Comparison of ENCODE assay signal across 30 cellular contexts in genomic region chr13:70483599-70484276, GRCh38.
"Had no signal": no experiment of that assay in that cellular context is flagged by ENCODE, and none has a peak within 500 bp of the region (broad histone marks: within the 10 kb centered on the region; RNA-seq: fewer than 3 reads in every experiment).

No MANE protein-coding gene starts in this region.

- H3K4me3 Mint-ChIP-seq: activated B cell treated with CpG ODN at 0.5 μM for 24 hours; activated CD8-positive, alpha-beta T cell treated with anti-CD3 and anti-CD28 coated beads for 36 hours; activated naive CD8-positive, alpha-beta T cell; activated T-cell treated with anti-CD3 and anti-CD28 coated beads, Interleukin-2, amount 50 U/mL, for 4 hours; activated T-helper 17 cell treated with anti-CD3 and anti-CD28 coated beads, Interleukin-2, amount 50 U/mL, for 72 hours; central memory CD8-positive, alpha-beta T cell; dendritic cell treated with granulocyte-macrophage colony-stimulating factor and Interleukin-4, amounts not matched to agents 40 ng/mL and 50 ng/mL, for 4 days; effector memory CD8-positive, alpha-beta T cell had no signal

- H3K27ac Mint-ChIP-seq: activated B cell treated with CpG ODN at 0.5 μM for 24 hours; activated CD8-positive, alpha-beta T cell treated with anti-CD3 and anti-CD28 coated beads for 36 hours; activated naive CD8-positive, alpha-beta T cell; activated T-helper 17 cell treated with anti-CD3 and anti-CD28 coated beads, Interleukin-2, amount 50 U/mL, for 72 hours; dendritic cell treated with granulocyte-macrophage colony-stimulating factor and Interleukin-4, amounts not matched to agents 40 ng/mL and 50 ng/mL, for 4 days; effector memory CD8-positive, alpha-beta T cell had no signal

- H3K4me3 ChIP-seq: coronary artery, esophagus muscularis mucosa had no signal

- H3K27me3 ChIP-seq: brain microvascular endothelial cell, esophagus muscularis mucosa, foreskin keratinocyte had no signal

- H3K9me3 Mint-ChIP-seq: activated CD8-positive, alpha-beta T cell treated with anti-CD3 and anti-CD28 coated beads for 36 hours had no signal

- H3K4me1 Mint-ChIP-seq: activated B cell treated with CpG ODN at 0.5 μM for 24 hours; activated T-helper 17 cell treated with anti-CD3 and anti-CD28 coated beads, Interleukin-2, amount 50 U/mL, for 72 hours; central memory CD8-positive, alpha-beta T cell had no signal

- H3K36me3 ChIP-seq: brain microvascular endothelial cell, esophagus muscularis mucosa had no signal

- H3K27ac ChIP-seq: brain microvascular endothelial cell, coronary artery, esophagus muscularis mucosa, foreskin keratinocyte, VCaP had no signal

- FAIRE-seq: astrocyte, bronchial epithelial cell had no signal

- ATAC-seq: activated CD4-positive, CD25-positive, alpha-beta regulatory T cell treated with anti-CD3 and anti-CD28 coated beads, Interleukin-2, amount 50 U/mL, for 24 hours; activated CD8-positive, alpha-beta T cell treated with anti-CD3 and anti-CD28 coated beads for 36 hours; activated T-cell treated with anti-CD3 and anti-CD28 coated beads, Interleukin-2, amount 50 U/mL, for 4 hours; activated T-helper 17 cell treated with anti-CD3 and anti-CD28 coated beads, Interleukin-2, amount 50 U/mL, for 72 hours; effector memory CD8-positive, alpha-beta T cell; foreskin keratinocyte had no signal

- H3K36me3 Mint-ChIP-seq: activated naive CD8-positive, alpha-beta T cell had no signal

- H3K9me3 ChIP-seq: esophagus muscularis mucosa had no signal

- DNase-seq: activated B cell treated with CpG ODN at 0.5 μM for 24 hours; activated CD4-positive, alpha-beta T cell treated with anti-CD3 and anti-CD28 coated beads for 48 hours; activated CD4-positive, alpha-beta T cell treated with anti-CD3 and anti-CD28 coated beads, Interleukin-2, amount 50 U/mL, for 1 hour; activated CD4-positive, alpha-beta T cell treated with anti-CD3 and anti-CD28 coated beads, Interleukin-2, amount 50 U/mL, for 48 hours; activated CD8-positive, alpha-beta memory T cell treated with anti-CD3 and anti-CD28 coated beads for 24 hours; activated CD8-positive, alpha-beta T cell treated with anti-CD3 and anti-CD28 coated beads for 36 hours; activated effector memory CD4-positive, alpha-beta T cell treated with Interleukin-2 at 50 U/mL for 16 hours; activated gamma-delta T cell treated with Interleukin-2 at 50 U/mL for 16 hours; activated naive CD4-positive, alpha-beta T cell treated with anti-CD3 and anti-CD28 coated beads, Interleukin-2, amount 50 U/mL, for 16 hours; activated naive CD4-positive, alpha-beta T cell treated with Interleukin-2 at 50 U/mL for 16 hours; activated T-cell treated with anti-CD3 and anti-CD28 coated beads, Interleukin-2, amount 50 U/mL, for 4 hours; amniotic stem cell; anterior cingulate cortex; brain microvascular endothelial cell; effector CD4-positive, alpha-beta T cell; effector memory CD8-positive, alpha-beta T cell; erythroblast; foreskin keratinocyte; head of caudate nucleus; T-helper 2 cell had no signal

- H3K27me3 Mint-ChIP-seq: activated B cell treated with CpG ODN at 0.5 μM for 24 hours; activated CD8-positive, alpha-beta T cell treated with anti-CD3 and anti-CD28 coated beads for 36 hours; activated naive CD8-positive, alpha-beta T cell; activated T-helper 17 cell treated with anti-CD3 and anti-CD28 coated beads, Interleukin-2, amount 50 U/mL, for 72 hours; central memory CD8-positive, alpha-beta T cell; dendritic cell treated with granulocyte-macrophage colony-stimulating factor and Interleukin-4, amounts not matched to agents 40 ng/mL and 50 ng/mL, for 4 days; effector memory CD8-positive, alpha-beta T cell had no signal

- H3K4me1 ChIP-seq: esophagus muscularis mucosa, foreskin keratinocyte had no signal
